In the genomic region with DNA sequence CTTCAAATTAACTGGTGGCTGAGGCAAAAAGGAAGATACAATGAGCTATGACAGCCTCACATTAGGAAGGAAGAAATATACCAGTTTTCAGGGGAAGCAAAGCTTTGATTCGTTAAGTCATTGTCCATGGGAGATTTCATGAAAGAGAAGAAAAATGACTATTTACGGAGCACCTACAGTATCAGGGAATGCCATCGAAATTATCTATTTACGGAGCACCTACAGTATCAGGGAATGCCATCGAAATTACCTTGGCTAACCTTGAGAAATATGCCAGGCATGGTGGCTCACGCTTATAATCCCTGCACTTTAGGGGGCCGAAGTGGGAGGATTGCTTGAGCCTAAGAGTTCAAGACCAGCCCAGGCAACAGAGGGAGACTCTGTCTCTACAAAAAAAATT, we compare ENCODE assay signal across 36 cellular contexts. TPM values are rescaled to one million over a fixed set of nuclear protein-coding genes. Genes with fewer than 3 reads are reported as not detected.
DNase-seq lines count a peak whose midpoint lies in the region; ATAC-seq, FAIRE-seq and TF ChIP-seq lines count a peak whose summit lies in the region.
"Had no signal": no experiment of that assay in that cellular context is flagged by ENCODE, and none has a peak within 500 bp of the region (broad histone marks: within the 10 kb centered on the region; RNA-seq: fewer than 3 reads in every experiment).

No MANE protein-coding gene starts in this region.

- H3K23ac ChIP-seq in H1 (ENCODE audit: insufficient read length), result no peak overlapping the region

- no peak overlapping the region for H4K8ac ChIP-seq in H1 (ENCODE audit: extremely low read depth, insufficient read depth, low read length)

- TF ChIP-seq CTCF in 22Rv1 (IDR thresholded peaks at IDR 0.05), result no peak
- TF ChIP-seq CTCF in astrocyte (IDR thresholded peaks at IDR 0.05; ENCODE audit: insufficient read depth, low read depth, low read length), result no peak
- no peak for TF ChIP-seq CTCF in K562 (IDR thresholded peaks at IDR 0.05 in 2 of 3, conservative IDR thresholded peaks at IDR 0.05 in 1 of 3; ENCODE audit: insufficient read depth in 2 of 3, low read depth in 1 of 3, low read length in 3 of 3)
- no peak for TF ChIP-seq CTCF in H1 (IDR thresholded peaks at IDR 0.05; ENCODE audit: control extremely low read depth in 1 of 3, insufficient read depth in 1 of 3, low read depth in 1 of 3, low read length in 3 of 3)

- no peak overlapping the region for H3K4ac ChIP-seq in H1 (replicated peaks; ENCODE audit: insufficient read length, low read depth, low read length)

- peaks cover 16% of the 10 kb centered on the region for H3K27me3 Mint-ChIP-seq in astrocyte (ENCODE audit: low read depth, unreplicated experiment)
- H3K27me3 Mint-ChIP-seq: B cell had no signal

- in situ Hi-C loops in K562 (cut with MboI), result no loop called here

- CTCF ChIA-PET in K562 (lab: Yijun Ruan, JAX; ENCODE audit: low intra/inter-chr PET ratio) (no interaction called here), H1 (lab: Charles Lee; ENCODE audit: partially characterized antibody) (interaction anchor here (1.2 to 2.2 kb wide), 3 partner anchors 16 to 22 kb away, joined by 4 to 7 read pairs (median 6); no protein-coding TSS in a partner anchor)

- no peak overlapping the region for H3K18ac ChIP-seq in H1 (ENCODE audit: extremely low read depth, low read length)

- H3K79me1 ChIP-seq in H1 (ENCODE audit: low read depth, low read length), result no peaks in the 10 kb centered on the region

- H3K27me3 ChIP-seq in astrocyte (ENCODE audit: insufficient read depth, low read length), result no peaks in the 10 kb centered on the region
- no peaks in the 10 kb centered on the region for H3K27me3 ChIP-seq in K562 (ENCODE audit: control insufficient read depth in 2 of 2, insufficient read depth in 2 of 2, low read length in 2 of 2)
- no peaks in the 10 kb centered on the region for H3K27me3 ChIP-seq in H1 (replicated peaks in 1 of 4; ENCODE audit: control insufficient read depth in 3 of 4, extremely low read depth in 1 of 4, insufficient read depth in 3 of 4, low read length in 3 of 4)
- H3K27me3 ChIP-seq: BE2C had no signal

- no peak for TF ChIP-seq RAD21 in K562 (CRISPR knock-in tag; conservative IDR thresholded peaks at IDR 0.05 in 1 of 2, IDR thresholded peaks at IDR 0.05 in 1 of 2)
- TF ChIP-seq RAD21 in H1 (IDR thresholded peaks at IDR 0.05 in 1 of 2, conservative IDR thresholded peaks at IDR 0.05 in 1 of 2; ENCODE audit: low read depth in 2 of 2, low read length in 2 of 2), result no peak

- intact Hi-C loops in K562 (cut with micrococcal nuclease), result loop anchor here (10.0 kb wide), 1 partner anchor 525 kb away; no protein-coding TSS in a partner anchor

- no peaks in the 10 kb centered on the region for H3K9me3 ChIP-seq in astrocyte (ENCODE audit: insufficient read depth, low read depth, low read length)
- H3K9me3 ChIP-seq in K562 (replicated peaks; ENCODE audit: control insufficient read depth, insufficient read depth, low read depth, low read length), result no peaks in the 10 kb centered on the region
- H3K9me3 ChIP-seq in H1 (ENCODE audit: insufficient read depth in 2 of 2, low read depth in 1 of 2, low read length in 1 of 2), result no peaks in the 10 kb centered on the region
- H3K9me3 ChIP-seq: A549; BE2C; BLaER1; BLaER1 treated with 17β-estradiol and CSF1 and Interleukin-3, amounts not matched to agents 10 nM and 100 nM; Caco-2 had no signal

- H3K4me3 ChIP-seq in astrocyte (ENCODE audit: insufficient read depth, low read depth, low read length) (no peak overlapping the region), K562 (no peak overlapping the region), H1 (ENCODE audit: extremely low read depth in 1 of 4, insufficient read depth in 2 of 4, low read depth in 3 of 4, low read length in 4 of 4) (no peak overlapping the region)
- H3K4me3 ChIP-seq: A549; BLaER1; BLaER1 treated with 17β-estradiol and CSF1 and Interleukin-3, amounts not matched to agents 10 nM and 100 nM had no signal

- no peak overlapping the region for H2AK5ac ChIP-seq in H1 (ENCODE audit: low read depth, low read length)

- H4K20me1 ChIP-seq in astrocyte (ENCODE audit: insufficient read depth, low read length) (no peaks in the 10 kb centered on the region), K562 (replicated peaks; ENCODE audit: control insufficient read depth, insufficient read depth, low read length) (no peaks in the 10 kb centered on the region), H1 (replicated peaks in 1 of 2; ENCODE audit: control insufficient read depth in 1 of 2, insufficient read depth in 2 of 2, low read length in 2 of 2) (peaks cover 0 to 3% of the 10 kb centered on the region in 2 experiments)
- H4K20me1 ChIP-seq: BLaER1 had no signal

- POLR2A ChIA-PET in K562 (lab: Yijun Ruan, JAX), result interaction anchor here (0.9 to 1.0 kb wide), 2 partner anchors 38 to 113 kb away, joined by 3 read pairs; partner anchors contain the start of genes RIBC1 and SMC1A
- POLR2A ChIA-PET in H1 (lab: Charles Lee; ENCODE audit: partially characterized antibody), result interaction anchor here (1.5 kb wide), 1 partner anchor 113 kb away, joined by 3 read pairs; the partner anchor contains the start of genes RIBC1 and SMC1A

- H3K56ac ChIP-seq in H1 (replicated peaks; ENCODE audit: insufficient read length, low read depth, low read length), result no peak overlapping the region

- H4K5ac ChIP-seq in H1 (ENCODE audit: insufficient read length, low read depth, low read length), result no peak overlapping the region

- BruUV-seq in K562 (replicated peaks; lab: Mats Ljungman, UMichigan), result no TSS peak

- no peaks in the 10 kb centered on the region for H3K36me3 Mint-ChIP-seq in astrocyte (ENCODE audit: low read depth, unreplicated experiment)
- H3K36me3 Mint-ChIP-seq: CD14-positive monocyte; CD4-positive, alpha-beta memory T cell; CD8-positive, alpha-beta memory T cell; CD8-positive, alpha-beta T cell had no signal

- TF ChIP-seq POLR2A in K562 (conservative IDR thresholded peaks at IDR 0.05) (no peak), H1 (IDR thresholded peaks at IDR 0.05; ENCODE audit: control extremely low read depth in 1 of 2, low read depth in 2 of 2, low read length in 2 of 2) (no peak)

- H2AFZ ChIP-seq in astrocyte (ENCODE audit: low read depth, low read length), result no peak overlapping the region
- H2AFZ ChIP-seq in K562 (ENCODE audit: low read depth, low read length), result no peak overlapping the region
- H2AFZ ChIP-seq in H1 (ENCODE audit: low read length), result no peak overlapping the region

- H3K27ac ChIP-seq in 22Rv1, result peak overlapping the region; percentile 97
- H3K27ac ChIP-seq in astrocyte (ENCODE audit: low read depth, low read length), result no peak overlapping the region
- H3K27ac ChIP-seq in K562 (ENCODE audit: extremely low read depth, low read depth, low read length), result no peak overlapping the region
- H3K27ac ChIP-seq in H1 (ENCODE audit: low read depth, low read length), result no peak overlapping the region
- H3K27ac ChIP-seq: A549; BLaER1; BLaER1 treated with 17β-estradiol and CSF1 and Interleukin-3, amounts not matched to agents 10 nM and 100 nM; C4-2B had no signal

- H2BK20ac ChIP-seq in H1 (ENCODE audit: low read length), result no peak overlapping the region

- no peak overlapping the region for H3K9ac ChIP-seq in astrocyte (ENCODE audit: low read length)
- H3K9ac ChIP-seq in K562 (ENCODE audit: insufficient read depth in 1 of 2, low read depth in 2 of 2, low read length in 2 of 2), result no peak overlapping the region
- H3K9ac ChIP-seq in H1 (replicated peaks in 1 of 4; ENCODE audit: extremely low read depth in 1 of 4, low read depth in 3 of 4, low read length in 3 of 4), result no peak overlapping the region
- H3K9ac ChIP-seq: BLaER1; BLaER1 treated with 17β-estradiol and CSF1 and Interleukin-3, amounts not matched to agents 10 nM and 100 nM had no signal

- peak; percentile 62 for FAIRE-seq in astrocyte (lab: Jason Lieb, UNC)
- peak; percentile 69 for FAIRE-seq in K562 (lab: Jason Lieb, UNC)
- FAIRE-seq in H1 (lab: Jason Lieb, UNC), result peak; percentile 90
- FAIRE-seq: A204.1, A549, D721Med had no signal

- H3K4me1 Mint-ChIP-seq in astrocyte (ENCODE audit: low read depth, unreplicated experiment), result peaks cover 4% of the 10 kb centered on the region
- H3K4me1 Mint-ChIP-seq: CD4-positive, CD25-positive, alpha-beta regulatory T cell; CD8-positive, alpha-beta memory T cell had no signal

- no peaks in the 10 kb centered on the region for H3K9me1 ChIP-seq in K562 (ENCODE audit: control insufficient read depth, insufficient read depth, low read length)

- H2BK120ac ChIP-seq in H1 (replicated peaks; ENCODE audit: low read depth, low read length), result no peak overlapping the region

- H3K4me3 Mint-ChIP-seq in astrocyte (ENCODE audit: unreplicated experiment), result no peak overlapping the region
- H3K4me3 Mint-ChIP-seq: B cell; CD14-positive monocyte; CD4-positive, alpha-beta memory T cell; CD4-positive, alpha-beta T cell; CD4-positive, CD25-positive, alpha-beta regulatory T cell; CD8-positive, alpha-beta memory T cell; CD8-positive, alpha-beta T cell had no signal

- H3K23me2 ChIP-seq in H1 (ENCODE audit: low read depth, low read length), result no peaks in the 10 kb centered on the region

- ATAC-seq in K562 (no peak), HG03280 (IDR thresholded peaks at IDR 0.05; ENCODE audit: unreplicated experiment) (no peak)
- ATAC-seq: A549; CD8-positive, alpha-beta T cell had no signal

- H2BK15ac ChIP-seq in H1 (ENCODE audit: low read length), result no peak overlapping the region

- no peaks in the 10 kb centered on the region for H3K9me3 Mint-ChIP-seq in astrocyte (ENCODE audit: unreplicated experiment)
- H3K9me3 Mint-ChIP-seq: CD4-positive, alpha-beta memory T cell; CD4-positive, alpha-beta T cell; CD8-positive, alpha-beta memory T cell; CD8-positive, alpha-beta T cell had no signal

- no peak overlapping the region for H2BK5ac ChIP-seq in H1 (ENCODE audit: low read depth, low read length)

- TF ChIP-seq EP300 in K562 (IDR thresholded peaks at IDR 0.05; ENCODE audit: low read length) (no peak), H1 (IDR thresholded peaks at IDR 0.05; ENCODE audit: borderline replicate concordance in 1 of 2, low read depth in 2 of 2, low read length in 2 of 2) (no peak)

- H3K4me2 ChIP-seq in astrocyte (ENCODE audit: low read length) (no peak overlapping the region), K562 (ENCODE audit: insufficient read depth, low read length) (no peak overlapping the region), H1 (ENCODE audit: insufficient read depth in 1 of 2, low read depth in 2 of 2, low read length in 2 of 2) (no peak overlapping the region)
- H3K4me2 ChIP-seq: A549; BLaER1; BLaER1 treated with 17β-estradiol and CSF1 and Interleukin-3, amounts not matched to agents 10 nM and 100 nM had no signal

- DNase-seq in astrocyte (ENCODE audit: low read depth), result no peak
- no peak for DNase-seq in K562 (ENCODE audit: extremely low read depth in 1 of 4, low spot score in 3 of 4)
- no peak for DNase-seq in H1 (ENCODE audit: low read depth in 1 of 2, low spot score in 2 of 2)
- DNase-seq in SIG-M5 treated with dmso at 0.1 percent for 504 hours (lab: John Stamatoyannopoulos, UW; ENCODE audit: unreplicated experiment), result no peak
- no peak for DNase-seq in activated naive CD4-positive, alpha-beta T cell treated with Interleukin-2 at 50 U/mL for 16 hours
- no peak for DNase-seq in occipital lobe (lab: John Stamatoyannopoulos, UW)
- DNase-seq: 8988T; ACHN; AML-193; BE2C; C1 segment of cervical spinal cord; Caco-2; Calu3; CD4-positive, alpha-beta memory T cell; CD4-positive, alpha-beta T cell; CD4-positive, CD25-positive, alpha-beta regulatory T cell; CD8-positive, alpha-beta memory T cell; CD8-positive, alpha-beta T cell; COR-L47; DMS 273 treated with DMSO at 0.1 percent for 48 hours; DMS153; DMS53; DMS79; DMS79 treated with DMSO at 0.1 percent for 48 hours; DND-41; EL had no signal

- no peak overlapping the region for H4K91ac ChIP-seq in H1 (replicated peaks; ENCODE audit: insufficient read length, low read length)

- H3K4me1 ChIP-seq in astrocyte (ENCODE audit: insufficient read depth, low read length), result peaks cover 11% of the 10 kb centered on the region
- peaks cover 4 to 5% of the 10 kb centered on the region in 2 experiments; a peak in 4 of 5 replicates for H3K4me1 ChIP-seq in K562 (replicated peaks in 1 of 2; ENCODE audit: control insufficient read depth in 2 of 2, insufficient read depth in 2 of 2, low read length in 2 of 2)
- no peaks in the 10 kb centered on the region for H3K4me1 ChIP-seq in H1 (replicated peaks in 1 of 4; ENCODE audit: control insufficient read depth in 3 of 4, insufficient read depth in 4 of 4, low read length in 3 of 4)
- H3K4me1 ChIP-seq: BE2C, Caco-2 had no signal

- H2BK12ac ChIP-seq in H1 (ENCODE audit: low read depth, low read length), result no peak overlapping the region

- WGBS in K562 (ENCODE audit: insufficient coverage, low coverage, missing lambda C conversion rate), result 4% methylated on average over 7 of the region's 7 CpGs
- 94% methylated on average over 5 of the region's 7 CpGs; no CpG with 5 or more reads in 1 of the 2 experiments for WGBS in H1 (ENCODE audit: extremely low coverage in 1 of 2, insufficient coverage in 1 of 2, insufficient read length in 1 of 2, insufficient replicate concordance in 2 of 2, low coverage in 1 of 2, low lambda C conversion rate in 2 of 2, missing lambda C conversion rate in 1 of 2), 2 experiments

- no peaks in the 10 kb centered on the region for H3K36me3 ChIP-seq in astrocyte (ENCODE audit: insufficient read depth, low read length)
- no peaks in the 10 kb centered on the region for H3K36me3 ChIP-seq in K562 (ENCODE audit: control insufficient read depth, insufficient read depth, low read length)
- no peaks in the 10 kb centered on the region for H3K36me3 ChIP-seq in H1 (ENCODE audit: control insufficient read depth in 2 of 4, insufficient read depth in 4 of 4, low read length in 3 of 4)
- H3K36me3 ChIP-seq: BE2C; BLaER1; BLaER1 treated with 17β-estradiol and CSF1 and Interleukin-3, amounts not matched to agents 10 nM and 100 nM had no signal

- H3K79me2 ChIP-seq in astrocyte (ENCODE audit: insufficient read depth, low read length) (no peaks in the 10 kb centered on the region), K562 (ENCODE audit: control insufficient read depth, insufficient read depth, low read length) (no peaks in the 10 kb centered on the region), H1 (ENCODE audit: control insufficient read depth in 1 of 2, insufficient read depth in 2 of 2, low read length in 2 of 2) (peaks cover 0 to 26% of the 10 kb centered on the region in 2 experiments; a peak in 2 of 4 replicates)

- no peak overlapping the region for H3K14ac ChIP-seq in H1 (ENCODE audit: insufficient read length)

- no peak overlapping the region for H3K27ac Mint-ChIP-seq in astrocyte (ENCODE audit: unreplicated experiment)
- H3K27ac Mint-ChIP-seq: B cell; CD14-positive monocyte; CD4-positive, alpha-beta memory T cell; CD4-positive, alpha-beta T cell; CD4-positive, CD25-positive, alpha-beta regulatory T cell; CD8-positive, alpha-beta T cell had no signal

RNA-seq across cellular contexts. Expression of gene IQSEC2, which starts 28.5 kb away (rescaled TPM):
- total RNA-seq in astrocyte, result 8.2 and 9.2 TPM in 2 replicates
- total RNA-seq in K562 (2011; cell fraction: chromatin; rRNA removed; ENCODE audit: low replicate concordance), result 57.2 and 111 TPM in 2 replicates
- total RNA-seq in K562 (2011; cell fraction: nucleolus; rRNA removed), result 39.6 and 44.2 TPM in 2 replicates
- total RNA-seq in K562 (2011; cell fraction: nucleoplasm; rRNA removed), result 63.2 and 85.5 TPM in 2 replicates
- 18.9 and 20.1 TPM in 2 replicates for total RNA-seq in K562 (2014; rRNA removed)
- 12.3 TPM in 2 replicates for total RNA-seq in K562 (2014; rRNA removed; fragmentation: Illumina TruSeq; extraction: Trizol)
- total RNA-seq in K562 (2015; rRNA removed; fragmentation: Illumina TruSeq; extraction: Trizol), result 10.5 and 11.5 TPM in 2 replicates
- total RNA-seq in K562 (2021), result 35.9 and 41.8 TPM in 2 replicates
- 23.9 and 25.8 TPM in 2 replicates for polyA plus RNA-seq in K562 (2011; rRNA removed)
- 17.7 and 23.5 TPM in 2 replicates for polyA plus RNA-seq in K562 (2011; cell fraction: cytosol; rRNA removed)
- 55.7 and 92.8 TPM in 2 replicates for polyA plus RNA-seq in K562 (2011; cell fraction: nucleus; rRNA removed)
- 24.4 and 70.9 TPM in 2 replicates for polyA plus RNA-seq in K562 (2012)
- polyA plus RNA-seq in K562 (2014; fragmentation: Illumina TruSeq; extraction: Trizol), result 31.4 and 32.8 TPM in 2 replicates
- polyA plus RNA-seq in K562 (2014; fragmentation: Nextera tagmentation; extraction: Ambion mirVana), result 1 to 10 TPM; 2.7 to 2.8 TPM
- 25.6 and 29.4 TPM in 2 replicates for polyA plus RNA-seq in K562 (2014; rRNA removed)
- polyA minus RNA-seq in K562 (2011; rRNA and poly(A)+ RNA removed), result 14.2 and 18.2 TPM in 2 replicates
- polyA minus RNA-seq in K562 (2011; cell fraction: cytosol; rRNA and poly(A)+ RNA removed), result 16.8 and 18.3 TPM in 2 replicates
- polyA minus RNA-seq in K562 (2011; cell fraction: nucleus; rRNA and poly(A)+ RNA removed), result 32.3 and 34.9 TPM in 2 replicates
- 48.5 and 54.9 TPM in 2 replicates for total RNA-seq in H1 (2021; fragmentation: NEBNext Ultra II Directional; extraction: Animal tissue kit (Norgen Biotek cat#: 25700))
- 6.1 and 11.6 TPM in 2 replicates for polyA plus RNA-seq in H1 (2011; rRNA removed)
- polyA plus RNA-seq in H1 (2011; cell fraction: cytosol; rRNA removed), result 5.7 TPM
- polyA plus RNA-seq in H1 (2011; cell fraction: nucleus; rRNA removed), result 35.1 TPM
- 15.3 to 18.0 TPM (median 16.2 TPM) in 4 replicates for polyA plus RNA-seq in H1 (2012, experiment 1 of 2)
- 9.0 TPM for polyA plus RNA-seq in H1 (2012, experiment 2 of 2)
- polyA plus RNA-seq in H1 (2013, experiment 1 of 2), result 29.9 TPM
- polyA plus RNA-seq in H1 (2013, experiment 2 of 2), result 31.2 TPM
- 8.6 and 14.4 TPM in 2 replicates for polyA minus RNA-seq in H1 (2011; rRNA and poly(A)+ RNA removed)
- 8.1 TPM for polyA minus RNA-seq in H1 (2011; cell fraction: cytosol; rRNA and poly(A)+ RNA removed)
- 13.4 TPM for polyA minus RNA-seq in H1 (2011; cell fraction: nucleus; rRNA and poly(A)+ RNA removed)
- 8.6 TPM for total RNA-seq in occipital lobe
